ENCODE assay signal across 15 cellular contexts in genomic region chrX:11663875-11664210, GRCh38. TPM values are rescaled to one million over a fixed set of nuclear protein-coding genes. Genes with fewer than 3 reads are reported as not detected.
DNase-seq lines count a peak whose midpoint lies in the region; ATAC-seq, FAIRE-seq and TF ChIP-seq lines count a peak whose summit lies in the region.
"Had no signal": no experiment of that assay in that cellular context is flagged by ENCODE, and none has a peak within 500 bp of the region (broad histone marks: within the 10 kb centered on the region; RNA-seq: fewer than 3 reads in every experiment).

No MANE protein-coding gene starts in this region.

- no peaks in the 10 kb centered on the region for H3K4me1 ChIP-seq in right atrium auricular region

- DNase-seq in ELR (ENCODE audit: low read depth) = peak; percentile 37
- no peak for DNase-seq in RCC 7860 (ENCODE audit: low spot score)
- no peak for DNase-seq in right atrium auricular region (ENCODE audit: low spot score)
- DNase-seq in progenitor cell of endocrine pancreas (ENCODE audit: low spot score, unreplicated experiment) = no peak
- no peak for DNase-seq in occipital lobe (lab: John Stamatoyannopoulos, UW)
- no peak for DNase-seq in NOMO-1 (lab: John Stamatoyannopoulos, UW; ENCODE audit: unreplicated experiment in 2 of 2)
- no peak for DNase-seq in NCI-H82 treated with DMSO at 0.1 percent for 48 hours (lab: John Stamatoyannopoulos, UW; ENCODE audit: unreplicated experiment)
- DNase-seq: CD8-positive, alpha-beta memory T cell; NCI-H1436; PC-3; WERI-Rb-1 had no signal

- H3K4me3 ChIP-seq in right atrium auricular region = peak overlapping the region; percentile 25 to 50

- TF ChIP-seq CTCF in right atrium auricular region (IDR thresholded peaks at IDR 0.05) (no peak), progenitor cell of endocrine pancreas (IDR thresholded peaks at IDR 0.05; ENCODE audit: unreplicated experiment) (no peak)

- H3K27me3 Mint-ChIP-seq in progenitor cell of endocrine pancreas = peaks cover 62% of the 10 kb centered on the region

- H3K36me3 Mint-ChIP-seq in progenitor cell of endocrine pancreas (ENCODE audit: insufficient read depth) = no peaks in the 10 kb centered on the region
- H3K36me3 Mint-ChIP-seq: activated naive CD4-positive, alpha-beta T cell treated with anti-CD3 and anti-CD28 coated beads, Interleukin-2, amount 50 U/mL, for 24 hours; CD8-positive, alpha-beta memory T cell; natural killer cell treated with Interleukin-12 subunit alpha and Interleukin-12 subunit beta and Interleukin-15 and Interleukin-18, amount 100 ng/mL, for 72 hours had no signal

- no peaks in the 10 kb centered on the region for H3K4me1 Mint-ChIP-seq in progenitor cell of endocrine pancreas (ENCODE audit: low read depth)

- no peaks in the 10 kb centered on the region for H3K9me3 ChIP-seq in right atrium auricular region

- peak overlapping the region; percentile 57 for H3K4me3 Mint-ChIP-seq in progenitor cell of endocrine pancreas (ENCODE audit: low read depth)
- H3K4me3 Mint-ChIP-seq: natural killer cell treated with Interleukin-12 subunit alpha and Interleukin-12 subunit beta and Interleukin-15 and Interleukin-18, amount 100 ng/mL, for 72 hours had no signal

- peak; percentile 17 for FAIRE-seq in RCC 7860 (lab: Jason Lieb, UNC)

- no peaks in the 10 kb centered on the region for H3K27me3 ChIP-seq in right atrium auricular region

- H3K9me3 Mint-ChIP-seq in progenitor cell of endocrine pancreas (ENCODE audit: low read depth) = peaks cover 16% of the 10 kb centered on the region
- H3K9me3 Mint-ChIP-seq: activated naive CD4-positive, alpha-beta T cell treated with anti-CD3 and anti-CD28 coated beads, Interleukin-2, amount 50 U/mL, for 24 hours had no signal

- H3K27ac Mint-ChIP-seq in progenitor cell of endocrine pancreas = no peak overlapping the region
- H3K27ac Mint-ChIP-seq: activated naive CD4-positive, alpha-beta T cell treated with anti-CD3 and anti-CD28 coated beads, Interleukin-2, amount 50 U/mL, for 24 hours; CD8-positive, alpha-beta memory T cell; natural killer cell treated with Interleukin-12 subunit alpha and Interleukin-12 subunit beta and Interleukin-15 and Interleukin-18, amount 100 ng/mL, for 72 hours had no signal

- no peak for ATAC-seq in HG03457 (IDR thresholded peaks at IDR 0.05; ENCODE audit: unreplicated experiment)
- ATAC-seq: HCT116; natural killer cell treated with Interleukin-12 subunit alpha and Interleukin-12 subunit beta and Interleukin-15 and Interleukin-18, amount 100 ng/mL, for 72 hours had no signal

- no peaks in the 10 kb centered on the region for H3K36me3 ChIP-seq in right atrium auricular region
- H3K36me3 ChIP-seq: WERI-Rb-1 had no signal

- H3K27ac ChIP-seq in right atrium auricular region = no peak overlapping the region
- H3K27ac ChIP-seq: WERI-Rb-1 had no signal

RNA-seq across cellular contexts. Expression of gene ARHGAP6, which starts 1.9 kb away (rescaled TPM):
- total RNA-seq in right atrium auricular region (1 to 10 TPM; 5.1 to 9.4 TPM), progenitor cell of endocrine pancreas (1.9 TPM in 2 replicates), occipital lobe (0.78 TPM)
- total RNA-seq: CD8-positive, alpha-beta memory T cell had no signal
